1 cellular context compared by ENCODE assay signal in the genomic region with DNA sequence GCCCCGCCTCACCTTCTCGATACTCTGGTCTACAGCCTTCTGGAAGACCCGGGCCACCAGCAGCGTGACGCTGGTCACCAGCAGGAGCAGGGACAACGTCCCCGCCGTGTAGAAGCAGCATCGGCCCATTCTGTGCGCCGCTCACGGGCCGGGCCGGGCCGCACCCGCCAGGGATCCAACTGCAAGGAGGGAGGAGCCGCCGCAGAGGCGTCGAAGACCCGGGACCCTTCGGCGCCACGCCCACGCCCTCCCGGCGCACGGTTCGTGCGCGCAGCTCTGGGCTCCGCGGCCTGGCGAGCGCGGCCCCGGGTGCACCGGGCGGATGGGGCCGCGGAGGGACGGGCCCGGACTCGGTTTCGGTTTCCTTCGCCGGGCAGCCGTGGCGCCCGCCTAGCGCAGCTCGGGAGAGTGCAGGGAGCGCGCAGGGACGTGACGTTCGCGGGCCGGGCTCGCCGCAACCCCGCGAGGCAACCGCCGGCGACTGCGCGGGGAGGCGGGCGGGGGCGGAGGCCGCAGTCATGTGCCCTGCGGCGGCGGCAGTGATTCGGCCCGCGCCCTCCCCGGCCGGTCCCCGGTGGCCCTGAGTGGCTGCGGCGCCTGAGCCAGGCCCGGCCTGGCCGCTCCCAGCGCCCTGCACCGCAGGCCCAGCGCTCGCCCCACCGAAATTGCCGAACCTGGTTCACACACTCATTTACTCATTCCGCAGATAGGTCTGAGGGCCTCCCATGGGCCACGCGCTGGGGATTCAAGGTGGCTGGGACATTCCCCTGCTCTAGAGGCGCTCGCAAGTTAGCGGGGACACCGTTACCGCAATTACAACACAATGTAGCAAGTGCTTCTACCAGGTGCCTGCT.
TF ChIP-seq lines count a peak whose summit lies in the region.

A gene with protein sequence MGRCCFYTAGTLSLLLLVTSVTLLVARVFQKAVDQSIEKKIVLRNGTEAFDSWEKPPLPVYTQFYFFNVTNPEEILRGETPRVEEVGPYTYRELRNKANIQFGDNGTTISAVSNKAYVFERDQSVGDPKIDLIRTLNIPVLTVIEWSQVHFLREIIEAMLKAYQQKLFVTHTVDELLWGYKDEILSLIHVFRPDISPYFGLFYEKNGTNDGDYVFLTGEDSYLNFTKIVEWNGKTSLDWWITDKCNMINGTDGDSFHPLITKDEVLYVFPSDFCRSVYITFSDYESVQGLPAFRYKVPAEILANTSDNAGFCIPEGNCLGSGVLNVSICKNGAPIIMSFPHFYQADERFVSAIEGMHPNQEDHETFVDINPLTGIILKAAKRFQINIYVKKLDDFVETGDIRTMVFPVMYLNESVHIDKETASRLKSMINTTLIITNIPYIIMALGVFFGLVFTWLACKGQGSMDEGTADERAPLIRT (minus strand): TSS at position 410 of the 854 bp plus-strand sequence. CDS start 281 bp downstream, at position 129.

TF ChIP-seq in HepG2, 621 proteins besides CTCF, POLR2A, EP300 and RAD21 (continued from another document and continues in another):
- TF ChIP-seq, protein P1, sequence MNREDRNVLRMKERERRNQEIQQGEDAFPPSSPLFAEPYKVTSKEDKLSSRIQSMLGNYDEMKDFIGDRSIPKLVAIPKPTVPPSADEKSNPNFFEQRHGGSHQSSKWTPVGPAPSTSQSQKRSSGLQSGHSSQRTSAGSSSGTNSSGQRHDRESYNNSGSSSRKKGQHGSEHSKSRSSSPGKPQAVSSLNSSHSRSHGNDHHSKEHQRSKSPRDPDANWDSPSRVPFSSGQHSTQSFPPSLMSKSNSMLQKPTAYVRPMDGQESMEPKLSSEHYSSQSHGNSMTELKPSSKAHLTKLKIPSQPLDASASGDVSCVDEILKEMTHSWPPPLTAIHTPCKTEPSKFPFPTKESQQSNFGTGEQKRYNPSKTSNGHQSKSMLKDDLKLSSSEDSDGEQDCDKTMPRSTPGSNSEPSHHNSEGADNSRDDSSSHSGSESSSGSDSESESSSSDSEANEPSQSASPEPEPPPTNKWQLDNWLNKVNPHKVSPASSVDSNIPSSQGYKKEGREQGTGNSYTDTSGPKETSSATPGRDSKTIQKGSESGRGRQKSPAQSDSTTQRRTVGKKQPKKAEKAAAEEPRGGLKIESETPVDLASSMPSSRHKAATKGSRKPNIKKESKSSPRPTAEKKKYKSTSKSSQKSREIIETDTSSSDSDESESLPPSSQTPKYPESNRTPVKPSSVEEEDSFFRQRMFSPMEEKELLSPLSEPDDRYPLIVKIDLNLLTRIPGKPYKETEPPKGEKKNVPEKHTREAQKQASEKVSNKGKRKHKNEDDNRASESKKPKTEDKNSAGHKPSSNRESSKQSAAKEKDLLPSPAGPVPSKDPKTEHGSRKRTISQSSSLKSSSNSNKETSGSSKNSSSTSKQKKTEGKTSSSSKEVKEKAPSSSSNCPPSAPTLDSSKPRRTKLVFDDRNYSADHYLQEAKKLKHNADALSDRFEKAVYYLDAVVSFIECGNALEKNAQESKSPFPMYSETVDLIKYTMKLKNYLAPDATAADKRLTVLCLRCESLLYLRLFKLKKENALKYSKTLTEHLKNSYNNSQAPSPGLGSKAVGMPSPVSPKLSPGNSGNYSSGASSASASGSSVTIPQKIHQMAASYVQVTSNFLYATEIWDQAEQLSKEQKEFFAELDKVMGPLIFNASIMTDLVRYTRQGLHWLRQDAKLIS (CRISPR knock-in tag; IDR thresholded peaks at IDR 0.05) = no peak
- no peak for TF ChIP-seq ZNF260 (CRISPR knock-in tag; IDR thresholded peaks at IDR 0.05; ENCODE audit: borderline replicate concordance, low read depth)
- 0 out of 2 replicates have a peak, but pooled peaks have one; percentile 27 for TF ChIP-seq NFYC (CRISPR knock-in tag; IDR thresholded peaks at IDR 0.05)
- TF ChIP-seq AKAP8 (CRISPR knock-in tag; IDR thresholded peaks at IDR 0.05) = peak; percentile 34; the same call in 1 of the 2 replicates
- no peak for TF ChIP-seq ZNF282 (IDR thresholded peaks at IDR 0.05; ENCODE audit: partially characterized antibody)
- no peak for TF ChIP-seq SETDB1 (CRISPR knock-in tag; IDR thresholded peaks at IDR 0.05; ENCODE audit: borderline replicate concordance)
- TF ChIP-seq, protein P2, sequence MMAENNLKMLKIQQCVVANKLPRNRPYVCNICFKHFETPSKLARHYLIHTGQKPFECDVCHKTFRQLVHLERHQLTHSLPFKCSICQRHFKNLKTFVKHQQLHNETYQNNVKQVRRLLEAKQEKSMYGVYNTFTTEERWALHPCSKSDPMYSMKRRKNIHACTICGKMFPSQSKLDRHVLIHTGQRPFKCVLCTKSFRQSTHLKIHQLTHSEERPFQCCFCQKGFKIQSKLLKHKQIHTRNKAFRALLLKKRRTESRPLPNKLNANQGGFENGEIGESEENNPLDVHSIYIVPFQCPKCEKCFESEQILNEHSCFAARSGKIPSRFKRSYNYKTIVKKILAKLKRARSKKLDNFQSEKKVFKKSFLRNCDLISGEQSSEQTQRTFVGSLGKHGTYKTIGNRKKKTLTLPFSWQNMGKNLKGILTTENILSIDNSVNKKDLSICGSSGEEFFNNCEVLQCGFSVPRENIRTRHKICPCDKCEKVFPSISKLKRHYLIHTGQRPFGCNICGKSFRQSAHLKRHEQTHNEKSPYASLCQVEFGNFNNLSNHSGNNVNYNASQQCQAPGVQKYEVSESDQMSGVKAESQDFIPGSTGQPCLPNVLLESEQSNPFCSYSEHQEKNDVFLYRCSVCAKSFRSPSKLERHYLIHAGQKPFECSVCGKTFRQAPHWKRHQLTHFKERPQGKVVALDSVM (CRISPR knock-in tag; IDR thresholded peaks at IDR 0.05) = peak; percentile 61; the same call in 1 of the 2 replicates
- TF ChIP-seq MAZ (IDR thresholded peaks at IDR 0.05; ENCODE audit: borderline replicate concordance, low read depth, low read length) = peak; percentile 53; the same call in 1 of the 2 replicates
- TF ChIP-seq MAZ (CRISPR knock-in tag; IDR thresholded peaks at IDR 0.05; ENCODE audit: low read depth) = peak; percentile 84
- no peak for TF ChIP-seq ZNF790 (CRISPR knock-in tag; IDR thresholded peaks at IDR 0.05; ENCODE audit: borderline replicate concordance)
- peak; percentile 59 for TF ChIP-seq POGZ (CRISPR knock-in tag; IDR thresholded peaks at IDR 0.05)
- no peak for TF ChIP-seq SMARCC2 (IDR thresholded peaks at IDR 0.05)
- no peak for TF ChIP-seq RFXANK (CRISPR knock-in tag; IDR thresholded peaks at IDR 0.05)
- no peak for TF ChIP-seq ZNF205 (CRISPR knock-in tag; IDR thresholded peaks at IDR 0.05)
- no peak for TF ChIP-seq ZBTB21 (CRISPR knock-in tag; IDR thresholded peaks at IDR 0.05)
- TF ChIP-seq ZNF570 (CRISPR knock-in tag; IDR thresholded peaks at IDR 0.05; ENCODE audit: borderline replicate concordance) = no peak
- TF ChIP-seq, protein P3, sequence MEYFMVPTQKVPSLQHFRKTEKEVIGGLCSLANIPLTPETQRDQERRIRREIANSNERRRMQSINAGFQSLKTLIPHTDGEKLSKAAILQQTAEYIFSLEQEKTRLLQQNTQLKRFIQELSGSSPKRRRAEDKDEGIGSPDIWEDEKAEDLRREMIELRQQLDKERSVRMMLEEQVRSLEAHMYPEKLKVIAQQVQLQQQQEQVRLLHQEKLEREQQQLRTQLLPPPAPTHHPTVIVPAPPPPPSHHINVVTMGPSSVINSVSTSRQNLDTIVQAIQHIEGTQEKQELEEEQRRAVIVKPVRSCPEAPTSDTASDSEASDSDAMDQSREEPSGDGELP (IDR thresholded peaks at IDR 0.05; ENCODE audit: borderline replicate concordance, low read depth) = no peak
- peak; percentile 17 for TF ChIP-seq ATF7-NPFF (CRISPR knock-in tag; IDR thresholded peaks at IDR 0.05; ENCODE audit: low read depth)
- no peak for TF ChIP-seq GTF2F1 (IDR thresholded peaks at IDR 0.05; ENCODE audit: low read length)
- TF ChIP-seq HNRNPH1 (optimal IDR thresholded peaks at IDR 0.05; ENCODE audit: low read depth, low read length) = no peak
- TF ChIP-seq, protein P4, sequence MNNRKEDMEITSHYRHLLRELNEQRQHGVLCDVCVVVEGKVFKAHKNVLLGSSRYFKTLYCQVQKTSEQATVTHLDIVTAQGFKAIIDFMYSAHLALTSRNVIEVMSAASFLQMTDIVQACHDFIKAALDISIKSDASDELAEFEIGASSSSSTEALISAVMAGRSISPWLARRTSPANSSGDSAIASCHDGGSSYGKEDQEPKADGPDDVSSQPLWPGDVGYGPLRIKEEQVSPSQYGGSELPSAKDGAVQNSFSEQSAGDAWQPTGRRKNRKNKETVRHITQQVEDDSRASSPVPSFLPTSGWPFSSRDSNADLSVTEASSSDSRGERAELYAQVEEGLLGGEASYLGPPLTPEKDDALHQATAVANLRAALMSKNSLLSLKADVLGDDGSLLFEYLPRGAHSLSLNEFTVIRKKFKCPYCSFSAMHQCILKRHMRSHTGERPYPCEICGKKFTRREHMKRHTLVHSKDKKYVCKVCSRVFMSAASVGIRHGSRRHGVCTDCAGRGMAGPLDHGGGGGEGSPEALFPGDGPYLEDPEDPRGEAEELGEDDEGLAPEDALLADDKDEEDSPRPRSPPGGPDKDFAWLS (CRISPR knock-in tag; IDR thresholded peaks at IDR 0.05; ENCODE audit: borderline replicate concordance) = no peak
- peak; percentile 59; the same call in 1 of the 2 replicates for TF ChIP-seq GABPB1 (CRISPR knock-in tag; IDR thresholded peaks at IDR 0.05)
- TF ChIP-seq SAP130 (CRISPR knock-in tag; IDR thresholded peaks at IDR 0.05; ENCODE audit: low read depth) = peak; percentile 66
- TF ChIP-seq, protein P5, sequence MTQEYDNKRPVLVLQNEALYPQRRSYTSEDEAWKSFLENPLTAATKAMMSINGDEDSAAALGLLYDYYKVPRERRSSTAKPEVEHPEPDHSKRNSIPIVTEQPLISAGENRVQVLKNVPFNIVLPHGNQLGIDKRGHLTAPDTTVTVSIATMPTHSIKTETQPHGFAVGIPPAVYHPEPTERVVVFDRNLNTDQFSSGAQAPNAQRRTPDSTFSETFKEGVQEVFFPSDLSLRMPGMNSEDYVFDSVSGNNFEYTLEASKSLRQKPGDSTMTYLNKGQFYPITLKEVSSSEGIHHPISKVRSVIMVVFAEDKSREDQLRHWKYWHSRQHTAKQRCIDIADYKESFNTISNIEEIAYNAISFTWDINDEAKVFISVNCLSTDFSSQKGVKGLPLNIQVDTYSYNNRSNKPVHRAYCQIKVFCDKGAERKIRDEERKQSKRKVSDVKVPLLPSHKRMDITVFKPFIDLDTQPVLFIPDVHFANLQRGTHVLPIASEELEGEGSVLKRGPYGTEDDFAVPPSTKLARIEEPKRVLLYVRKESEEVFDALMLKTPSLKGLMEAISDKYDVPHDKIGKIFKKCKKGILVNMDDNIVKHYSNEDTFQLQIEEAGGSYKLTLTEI (CRISPR knock-in tag; conservative IDR thresholded peaks at IDR 0.05) = no peak
- TF ChIP-seq, protein P6, sequence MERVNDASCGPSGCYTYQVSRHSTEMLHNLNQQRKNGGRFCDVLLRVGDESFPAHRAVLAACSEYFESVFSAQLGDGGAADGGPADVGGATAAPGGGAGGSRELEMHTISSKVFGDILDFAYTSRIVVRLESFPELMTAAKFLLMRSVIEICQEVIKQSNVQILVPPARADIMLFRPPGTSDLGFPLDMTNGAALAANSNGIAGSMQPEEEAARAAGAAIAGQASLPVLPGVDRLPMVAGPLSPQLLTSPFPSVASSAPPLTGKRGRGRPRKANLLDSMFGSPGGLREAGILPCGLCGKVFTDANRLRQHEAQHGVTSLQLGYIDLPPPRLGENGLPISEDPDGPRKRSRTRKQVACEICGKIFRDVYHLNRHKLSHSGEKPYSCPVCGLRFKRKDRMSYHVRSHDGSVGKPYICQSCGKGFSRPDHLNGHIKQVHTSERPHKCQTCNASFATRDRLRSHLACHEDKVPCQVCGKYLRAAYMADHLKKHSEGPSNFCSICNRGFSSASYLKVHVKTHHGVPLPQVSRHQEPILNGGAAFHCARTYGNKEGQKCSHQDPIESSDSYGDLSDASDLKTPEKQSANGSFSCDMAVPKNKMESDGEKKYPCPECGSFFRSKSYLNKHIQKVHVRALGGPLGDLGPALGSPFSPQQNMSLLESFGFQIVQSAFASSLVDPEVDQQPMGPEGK (CRISPR knock-in tag; IDR thresholded peaks at IDR 0.05) = 0 out of 2 replicates have a peak, but pooled peaks have one; percentile 3
- TF ChIP-seq ETV6 (CRISPR knock-in tag; conservative IDR thresholded peaks at IDR 0.05) = no peak; the same call in none of the 2 replicates
- TF ChIP-seq, protein P7, sequence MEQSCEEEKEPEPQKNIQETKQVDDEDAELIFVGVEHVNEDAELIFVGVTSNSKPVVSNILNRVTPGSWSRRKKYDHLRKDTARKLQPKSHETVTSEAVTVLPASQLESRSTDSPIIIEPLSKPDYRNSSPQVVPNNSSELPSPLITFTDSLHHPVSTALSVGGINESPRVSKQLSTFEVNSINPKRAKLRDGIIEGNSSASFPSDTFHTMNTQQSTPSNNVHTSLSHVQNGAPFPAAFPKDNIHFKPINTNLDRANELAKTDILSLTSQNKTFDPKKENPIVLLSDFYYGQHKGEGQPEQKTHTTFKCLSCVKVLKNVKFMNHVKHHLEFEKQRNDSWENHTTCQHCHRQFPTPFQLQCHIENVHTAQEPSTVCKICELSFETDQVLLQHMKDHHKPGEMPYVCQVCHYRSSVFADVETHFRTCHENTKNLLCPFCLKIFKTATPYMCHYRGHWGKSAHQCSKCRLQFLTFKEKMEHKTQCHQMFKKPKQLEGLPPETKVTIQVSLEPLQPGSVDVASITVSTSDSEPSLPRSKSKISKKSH (CRISPR knock-in tag; IDR thresholded peaks at IDR 0.05; ENCODE audit: borderline replicate concordance) = 0 out of 2 replicates have a peak, but pooled peaks have one; percentile 35
- peak; percentile 49; the same call in 1 of the 2 replicates for TF ChIP-seq ZFP36L1 (CRISPR knock-in tag; IDR thresholded peaks at IDR 0.05)
- TF ChIP-seq REXO4 (CRISPR knock-in tag; IDR thresholded peaks at IDR 0.05; ENCODE audit: borderline replicate concordance) = no peak; the same call in 1 of the 2 replicates
- TF ChIP-seq, protein P8, sequence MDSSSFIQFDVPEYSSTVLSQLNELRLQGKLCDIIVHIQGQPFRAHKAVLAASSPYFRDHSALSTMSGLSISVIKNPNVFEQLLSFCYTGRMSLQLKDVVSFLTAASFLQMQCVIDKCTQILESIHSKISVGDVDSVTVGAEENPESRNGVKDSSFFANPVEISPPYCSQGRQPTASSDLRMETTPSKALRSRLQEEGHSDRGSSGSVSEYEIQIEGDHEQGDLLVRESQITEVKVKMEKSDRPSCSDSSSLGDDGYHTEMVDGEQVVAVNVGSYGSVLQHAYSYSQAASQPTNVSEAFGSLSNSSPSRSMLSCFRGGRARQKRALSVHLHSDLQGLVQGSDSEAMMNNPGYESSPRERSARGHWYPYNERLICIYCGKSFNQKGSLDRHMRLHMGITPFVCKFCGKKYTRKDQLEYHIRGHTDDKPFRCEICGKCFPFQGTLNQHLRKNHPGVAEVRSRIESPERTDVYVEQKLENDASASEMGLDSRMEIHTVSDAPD (CRISPR knock-in tag; IDR thresholded peaks at IDR 0.05) = 0 out of 2 replicates have a peak, but pooled peaks have one; percentile 31
- 0 out of 2 replicates have a peak, but pooled peaks have one; percentile 41 for TF ChIP-seq MIXL1 (CRISPR knock-in tag; IDR thresholded peaks at IDR 0.05)
- no peak for TF ChIP-seq ZNF660 (CRISPR knock-in tag; IDR thresholded peaks at IDR 0.05; ENCODE audit: borderline replicate concordance, low read depth)
- TF ChIP-seq RXRB (CRISPR knock-in tag; IDR thresholded peaks at IDR 0.05; ENCODE audit: borderline replicate concordance) = 0 out of 2 replicates have a peak, but pooled peaks have one; percentile 31
- TF ChIP-seq NBN (conservative IDR thresholded peaks at IDR 0.05) = no peak
- no peak for TF ChIP-seq ZNF780A (CRISPR knock-in tag; IDR thresholded peaks at IDR 0.05)
- no peak for TF ChIP-seq CHD4 (IDR thresholded peaks at IDR 0.05; ENCODE audit: borderline replicate concordance, low read length)
- no peak for TF ChIP-seq SNRNP70 (IDR thresholded peaks at IDR 0.05; ENCODE audit: low read depth, low read length)
- TF ChIP-seq PHF5A (CRISPR knock-in tag; IDR thresholded peaks at IDR 0.05; ENCODE audit: low read depth, unreplicated experiment) = no peak
